ENCODE assay signal across 11 cellular contexts in the genomic region with DNA sequence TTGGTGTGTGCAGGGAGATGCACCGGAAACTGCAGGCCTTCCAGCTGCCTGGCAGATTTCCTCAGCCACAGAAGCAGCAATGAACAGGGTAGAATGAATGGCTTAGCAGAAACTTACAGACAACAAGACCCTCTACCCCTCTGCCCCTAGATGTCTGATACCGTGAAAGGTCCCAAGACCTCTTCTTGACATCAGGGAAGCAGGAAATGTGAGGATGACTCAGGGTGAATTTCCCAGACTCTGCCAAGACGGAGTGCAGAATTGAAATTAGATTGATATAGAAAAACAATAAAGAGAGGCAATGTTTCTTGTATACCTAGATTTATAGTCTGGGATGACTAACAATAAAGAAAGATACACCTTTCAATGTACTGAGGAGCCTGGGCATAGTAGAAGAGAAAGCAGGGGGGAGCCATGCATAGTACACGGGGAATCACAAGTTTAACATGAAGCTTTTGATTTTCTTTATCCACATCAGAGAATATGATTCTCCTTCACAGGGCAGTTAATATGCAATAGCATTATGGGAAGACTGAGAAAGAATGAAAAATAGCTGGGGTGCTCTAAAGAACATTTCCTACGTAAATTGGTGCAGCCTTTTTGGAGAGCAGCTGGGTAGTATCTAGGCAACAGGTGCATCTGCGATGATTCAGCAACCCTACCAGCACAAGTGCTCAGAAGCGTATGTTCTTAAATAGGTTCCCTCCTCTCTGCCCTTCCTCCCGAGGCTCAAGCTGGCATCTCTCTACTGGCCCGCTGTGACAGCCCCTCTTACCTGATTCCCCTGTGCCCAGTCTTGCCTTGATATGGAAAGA. TPM values are rescaled to one million over a fixed set of nuclear protein-coding genes. Genes with fewer than 3 reads are reported as not detected.
DNase-seq lines count a peak whose midpoint lies in the region; ATAC-seq and TF ChIP-seq lines count a peak whose summit lies in the region.
"Had no signal": no experiment of that assay in that cellular context is flagged by ENCODE, and none has a peak within 500 bp of the region (broad histone marks: within the 10 kb centered on the region; RNA-seq: fewer than 3 reads in every experiment).

No MANE protein-coding gene starts in this region.

- no peak overlapping the region for H3K9ac ChIP-seq in SK-N-SH

- no TSS peak for BruUV-seq in OCI-LY7 (replicated peaks; lab: Mats Ljungman, UMichigan)

- H3K9me3 ChIP-seq in OCI-LY7 (ENCODE audit: low read length) (no peaks in the 10 kb centered on the region), SK-N-SH (no peaks in the 10 kb centered on the region)

- POLR2A ChIA-PET in OCI-LY7 (lab: Charles Lee) = interaction anchor here (0.7 kb wide), 1 partner anchor 12 kb away, joined by 3 read pairs; no protein-coding TSS in a partner anchor
- POLR2A ChIA-PET in SK-N-SH (lab: Yijun Ruan, JAX) = no interaction called here

- H3K27me3 ChIP-seq in SK-N-SH (ENCODE audit: insufficient read depth) = no peaks in the 10 kb centered on the region

- TF ChIP-seq CTCF in OCI-LY7 (conservative IDR thresholded peaks at IDR 0.05; ENCODE audit: low read length) (no peak), SK-N-SH (IDR thresholded peaks at IDR 0.05) (no peak)

- CTCF ChIA-PET in OCI-LY7 (lab: Charles Lee; ENCODE audit: unreplicated experiment) = interaction anchor here (0.7 kb wide), 1 partner anchor 9 kb away, joined by 3 read pairs; no protein-coding TSS in a partner anchor
- CTCF ChIA-PET in SK-N-SH (lab: Yijun Ruan, JAX) = interaction anchor here (0.6 kb wide), 1 partner anchor 494 kb away, joined by 3 read pairs; no protein-coding TSS in a partner anchor

- no peak for TF ChIP-seq EP300 in SK-N-SH (IDR thresholded peaks at IDR 0.05; ENCODE audit: borderline replicate concordance in 1 of 2, low read depth in 1 of 2, low read length in 1 of 2)

- no peaks in the 10 kb centered on the region for H3F3A ChIP-seq in SK-N-SH (replicated peaks; ENCODE audit: insufficient read depth)

- no peak for TF ChIP-seq RAD21 in SK-N-SH (IDR thresholded peaks at IDR 0.05; ENCODE audit: low read length)

- DNase-seq in DMS79 (lab: John Stamatoyannopoulos, UW) (peak; percentile 9), OCI-LY7 (ENCODE audit: low spot score) (peak; percentile 64), left ventricle myocardium superior (no peak), SK-N-SH (no peak), NCI-H82 (lab: John Stamatoyannopoulos, UW) (no peak)
- no peak for DNase-seq in NK-92 treated with Interleukin-12 subunit alpha and Interleukin-12 subunit beta, amount 100 ng/mL, for 24 hours (lab: John Stamatoyannopoulos, UW)
- DNase-seq: kidney glomerular epithelial cell; stimulated activated naive CD4-positive, alpha-beta T cell treated with Interleukin-2 at 50 U/mL for 16 hours had no signal

- intact Hi-C loops in OCI-LY7 (cut with micrococcal nuclease; ENCODE audit: unreplicated experiment) = no loop called here
- intact Hi-C loops in left ventricle myocardium superior (cut with micrococcal nuclease) = no loop called here

- H3K36me3 ChIP-seq in OCI-LY7 (ENCODE audit: insufficient read depth, low read length) = no peaks in the 10 kb centered on the region
- no peaks in the 10 kb centered on the region for H3K36me3 ChIP-seq in SK-N-SH (replicated peaks in 1 of 2; ENCODE audit: control insufficient read depth in 1 of 2, insufficient read depth in 2 of 2, low read length in 1 of 2)

- H3K4me2 ChIP-seq in OCI-LY7 (ENCODE audit: low read length) (peak overlapping the region; percentile 66), SK-N-SH (no peak overlapping the region)

- no peaks in the 10 kb centered on the region for H4K20me1 ChIP-seq in OCI-LY7 (ENCODE audit: insufficient read depth, low read length)
- H4K20me1 ChIP-seq in SK-N-SH (ENCODE audit: insufficient read depth) = no peaks in the 10 kb centered on the region

- ATAC-seq in GM21390 (IDR thresholded peaks at IDR 0.05; ENCODE audit: unreplicated experiment) (peak; percentile 54), left ventricle myocardium superior (peak; percentile 53), HG02610 (IDR thresholded peaks at IDR 0.05; ENCODE audit: unreplicated experiment) (no peak)

- peak overlapping the region; percentile 91 for H2AFZ ChIP-seq in OCI-LY7 (ENCODE audit: low read length)
- no peak overlapping the region for H2AFZ ChIP-seq in SK-N-SH (ENCODE audit: low read depth)

- no peaks in the 10 kb centered on the region for H3K79me2 ChIP-seq in OCI-LY7 (ENCODE audit: insufficient read depth, low read depth, low read length)
- H3K79me2 ChIP-seq in SK-N-SH (ENCODE audit: insufficient read depth) = no peaks in the 10 kb centered on the region

- 43% methylated on average over 9 of the region's 9 CpGs for WGBS in SK-N-SH (ENCODE audit: low lambda C conversion rate)

- peak overlapping the region; percentile 24 for H3K27ac ChIP-seq in OCI-LY7 (ENCODE audit: low read depth, low read length, poor library complexity, severe bottlenecking)
- H3K27ac ChIP-seq in SK-N-SH (ENCODE audit: low read depth in 2 of 2, low read length in 1 of 2) = no peak overlapping the region

- H3K4me3 ChIP-seq in OCI-LY7 (ENCODE audit: low read depth, low read length, poor library complexity, severe bottlenecking) = peak overlapping the region; percentile 2
- H3K4me3 ChIP-seq in SK-N-SH (ENCODE audit: low read depth in 2 of 2, low read length in 1 of 2) = no peak overlapping the region

- H3K4me1 ChIP-seq in OCI-LY7 (ENCODE audit: insufficient read depth, low read length, poor library complexity, severe bottlenecking) (peaks cover 25% of the 10 kb centered on the region), SK-N-SH (ENCODE audit: control insufficient read depth in 1 of 2, insufficient read depth in 2 of 2, low read depth in 1 of 2, low read length in 1 of 2) (0 out of 4 replicates have a peak, but pooled peaks cover 0 to 4% of the 10 kb centered on the region in 2 experiments)

- H3K9me2 ChIP-seq in OCI-LY7 (ENCODE audit: insufficient read depth, low read length) (no peaks in the 10 kb centered on the region), SK-N-SH (no peaks in the 10 kb centered on the region)

TF ChIP-seq in SK-N-SH, 30 proteins besides CTCF, POLR2A, EP300 and RAD21:
- TF ChIP-seq FOSL2 (IDR thresholded peaks at IDR 0.05; ENCODE audit: borderline replicate concordance, low read depth) (no peak), GATA2 (CRISPR knock-in tag; IDR thresholded peaks at IDR 0.05) (no peak), NRF1 (IDR thresholded peaks at IDR 0.05; ENCODE audit: low read depth, low read length) (no peak), CHD2 (IDR thresholded peaks at IDR 0.05; ENCODE audit: low read length, partially characterized antibody) (no peak), MXI1 (IDR thresholded peaks at IDR 0.05; ENCODE audit: low read depth, low read length) (no peak), NFIC (IDR thresholded peaks at IDR 0.05; ENCODE audit: borderline replicate concordance) (no peak), ELF1 (IDR thresholded peaks at IDR 0.05) (no peak)

RNA-seq across cellular contexts. Expression of gene CXCR3, which starts 18.3 kb away (rescaled TPM):
- not detected in 2 replicates for total RNA-seq in OCI-LY7 (2014; rRNA removed; shearing (Covaris generic))
- total RNA-seq in OCI-LY7 (2022) (not detected in 2 replicates), left ventricle myocardium superior (0.20 TPM)
- polyA plus RNA-seq in SK-N-SH (2012; rRNA removed) = not detected in 2 replicates
- polyA plus RNA-seq in SK-N-SH (2012; cell fraction: cytosol; rRNA removed) = not detected in 2 replicates
- polyA plus RNA-seq in SK-N-SH (2012; cell fraction: nucleus; rRNA removed) = not detected in 2 replicates
- total RNA-seq: H1 had no signal
- polyA plus RNA-seq: H1 had no signal

RNA-seq across cellular contexts. Expression of gene GCNA, which starts 58.4 kb away (rescaled TPM):
- total RNA-seq in OCI-LY7 (2014; rRNA removed; shearing (Covaris generic)) = 2.0 and 2.1 TPM in 2 replicates
- total RNA-seq in OCI-LY7 (2022) = 3.9 and 4.2 TPM in 2 replicates
- total RNA-seq in left ventricle myocardium superior = 1.5 TPM
- polyA plus RNA-seq in SK-N-SH (2012; rRNA removed) = 1.8 and 2.5 TPM in 2 replicates
- polyA plus RNA-seq in SK-N-SH (2012; cell fraction: cytosol; rRNA removed) = 0.84 and 0.88 TPM in 2 replicates
- polyA plus RNA-seq in SK-N-SH (2012; cell fraction: nucleus; rRNA removed) = 5.9 and 10.2 TPM in 2 replicates

Comparison
In these comparisons a context has a peak if more than half of its experiments do, and no peak if none do; other contexts are left out.
1. DNase-seq: peak in DMS79 (single experiment) and OCI-LY7 (single experiment); none in left ventricle myocardium superior (single experiment), SK-N-SH (single experiment), NK-92 treated with Interleukin-12 subunit alpha and Interleukin-12 subunit beta, amount 100 ng/mL, for 24 hours (single experiment) and NCI-H82 (single experiment).